1 cellular context compared by ENCODE assay signal in genomic region chr4:87985097-87985886, GRCh38.
TF ChIP-seq lines count a peak whose summit lies in the region.

No MANE protein-coding gene starts in this region.

TF ChIP-seq in HepG2, 621 proteins besides CTCF, POLR2A, EP300 and RAD21 (continued from another document):
- TF ChIP-seq ZNF687 (CRISPR knock-in tag; IDR thresholded peaks at IDR 0.05), result peak; percentile 40
- peak; percentile 29; the same call in 1 of the 2 replicates for TF ChIP-seq HOXA3 (CRISPR knock-in tag; IDR thresholded peaks at IDR 0.05)
- no peak for TF ChIP-seq ZNF232 (CRISPR knock-in tag; IDR thresholded peaks at IDR 0.05; ENCODE audit: borderline replicate concordance)
- TF ChIP-seq ZSCAN30 (CRISPR knock-in tag; IDR thresholded peaks at IDR 0.05), result no peak
- no peak for TF ChIP-seq NCOA1 (CRISPR knock-in tag; IDR thresholded peaks at IDR 0.05)
- 0 out of 2 replicates have a peak, but pooled peaks have one; percentile 15 for TF ChIP-seq THAP11 (CRISPR knock-in tag; IDR thresholded peaks at IDR 0.05)
- TF ChIP-seq RXRB (CRISPR knock-in tag; IDR thresholded peaks at IDR 0.05; ENCODE audit: borderline replicate concordance), result 0 out of 2 replicates have a peak, but pooled peaks have one; percentile 23
- TF ChIP-seq ZNF496 (CRISPR knock-in tag; IDR thresholded peaks at IDR 0.05; ENCODE audit: insufficient replicate concordance), result no peak
- TF ChIP-seq TEAD3 (CRISPR knock-in tag; optimal IDR thresholded peaks at IDR 0.05; ENCODE audit: borderline replicate concordance), result no peak
- TF ChIP-seq HMG20A (CRISPR knock-in tag; IDR thresholded peaks at IDR 0.05; ENCODE audit: borderline replicate concordance), result no peak; the same call in 1 of the 2 replicates
- TF ChIP-seq SMC3 (IDR thresholded peaks at IDR 0.05; ENCODE audit: low read length), result peak; percentile 78
- TF ChIP-seq KDM2A (CRISPR knock-in tag; IDR thresholded peaks at IDR 0.05; ENCODE audit: borderline replicate concordance, low read depth), result peak; percentile 56; the same call in 1 of the 2 replicates
- peak; percentile 58; the same call in 1 of the 2 replicates for TF ChIP-seq IRF2 (CRISPR knock-in tag; IDR thresholded peaks at IDR 0.05)
- peak; percentile 37; the same call in 1 of the 2 replicates for TF ChIP-seq SAP130 (CRISPR knock-in tag; IDR thresholded peaks at IDR 0.05; ENCODE audit: low read depth)
- 0 out of 2 replicates have a peak, but pooled peaks have one; percentile 33 for TF ChIP-seq ELF3 (CRISPR knock-in tag; IDR thresholded peaks at IDR 0.05)
- no peak for TF ChIP-seq TBL1XR1 (IDR thresholded peaks at IDR 0.05; ENCODE audit: borderline replicate concordance, low read length, partially characterized antibody)
TF ChIP-seq in HepG2: peak in this region for 46.
